28 cellular contexts compared by ENCODE assay signal in genomic region chr4:15244354-15244753, GRCh38.
DNase-seq lines count a peak whose midpoint lies in the region; ATAC-seq and TF ChIP-seq lines count a peak whose summit lies in the region.
"Had no signal": no experiment of that assay in that cellular context is flagged by ENCODE, and none has a peak within 500 bp of the region (broad histone marks: within the 10 kb centered on the region; RNA-seq: fewer than 3 reads in every experiment).

No MANE protein-coding gene starts in this region.

- POLR2A ChIA-PET in PC-3 (lab: Charles Lee; ENCODE audit: unreplicated experiment) = no interaction called here

- ATAC-seq in PC-3 = no peak; the same call in 1 of the 2 replicates
- no peak for ATAC-seq in HG03175 (IDR thresholded peaks at IDR 0.05; ENCODE audit: unreplicated experiment)
- ATAC-seq: activated CD4-positive, CD25-positive, alpha-beta regulatory T cell treated with anti-CD3 and anti-CD28 coated beads, Interleukin-2, amount 50 U/mL, for 24 hours; left cardiac atrium; natural killer cell treated with Interleukin-12 subunit alpha and Interleukin-12 subunit beta and Interleukin-15 and Interleukin-18, amount 100 ng/mL, for 72 hours had no signal

- H3F3A ChIP-seq in PC-3 (ENCODE audit: low read length, unreplicated experiment) = no peaks in the 10 kb centered on the region

- no peaks in the 10 kb centered on the region for H3K4me1 ChIP-seq in PC-3 (ENCODE audit: insufficient read depth, low read length)

- H3K79me2 ChIP-seq in PC-3 (ENCODE audit: low read length) = no peaks in the 10 kb centered on the region

- no peaks in the 10 kb centered on the region for H4K20me1 ChIP-seq in PC-3 (ENCODE audit: low read length)

- no TSS peak for BruUV-seq in PC-3 (replicated peaks; lab: Mats Ljungman, UMichigan)

- intact Hi-C loops in PC-3 (cut with micrococcal nuclease) (no loop called here), dorsolateral prefrontal cortex (cut with DNase I) (no loop called here)

- no peak for TF ChIP-seq CTCF in PC-3 (conservative IDR thresholded peaks at IDR 0.05; ENCODE audit: low read depth, low read length)
- no peak for TF ChIP-seq CTCF in epithelial cell of esophagus (IDR thresholded peaks at IDR 0.05; ENCODE audit: insufficient read depth, low read depth, low read length, missing control alignments)
- no peak for TF ChIP-seq CTCF in dorsolateral prefrontal cortex (IDR thresholded peaks at IDR 0.05 in 54 of 56, conservative IDR thresholded peaks at IDR 0.05 in 2 of 56; ENCODE audit: low read depth in 1 of 56, partially characterized antibody in 56 of 56)

- CTCF ChIA-PET in PC-3 (lab: Charles Lee) = no interaction called here

- H3K9me2 ChIP-seq in PC-3 (replicated peaks; ENCODE audit: low read length) = no peaks in the 10 kb centered on the region

- no peaks in the 10 kb centered on the region for H3K27me3 ChIP-seq in PC-3 (ENCODE audit: low read length)
- no peaks in the 10 kb centered on the region for H3K27me3 ChIP-seq in dorsolateral prefrontal cortex
- H3K27me3 ChIP-seq: ovary, right atrium auricular region, stomach, transverse colon had no signal

- no peak overlapping the region for H2AFZ ChIP-seq in PC-3 (ENCODE audit: low read length)
- H2AFZ ChIP-seq: PC-9 had no signal

- H3K9me3 ChIP-seq in PC-3 (ENCODE audit: low read length) = no peaks in the 10 kb centered on the region
- H3K9me3 ChIP-seq: ovary, right atrium auricular region, stomach, transverse colon had no signal

- H3K36me3 ChIP-seq in PC-3 (ENCODE audit: low read depth, low read length) = no peaks in the 10 kb centered on the region
- H3K36me3 ChIP-seq: ovary, right atrium auricular region, stomach, transverse colon had no signal

- H3K9ac ChIP-seq in PC-3 (ENCODE audit: low read length) = no peak overlapping the region

- DNase-seq in H4 (ENCODE audit: low spot score) (peak; percentile 40), PC-3 (peak; percentile 38), epithelial cell of esophagus (ENCODE audit: low read depth) (peak; percentile 72), myocyte (ENCODE audit: low read depth) (peak; percentile 29), hypothalamus (lab: John Stamatoyannopoulos, UW) (no peak), NK-92 (lab: John Stamatoyannopoulos, UW; ENCODE audit: unreplicated experiment) (no peak), dorsolateral prefrontal cortex (no peak)
- DNase-seq: activated T-cell treated with anti-CD3 and anti-CD28 coated beads, Interleukin-2, amount 50 U/mL, for 1 hour; AML-193; amygdala; cerebellar nuclear complex; DMS79 treated with DMSO at 0.1 percent for 48 hours; effector CD4-positive, alpha-beta T cell; left cardiac atrium; NCI-H1694 treated with DMSO at 0.1 percent for 48 hours; NCI-H2227 treated with DMSO at 0.1 percent for 48 hours; NCI-H82; ovary; SIG-M5; stimulated activated CD4-positive, alpha-beta T cell treated with anti-CD3 and anti-CD28 coated beads, Interleukin-12 subunit alpha, Interleukin-12 subunit beta, amount 100 ng/mL, for 4 hours; stomach; transverse colon had no signal

- H3K4me3 ChIP-seq in PC-3 (ENCODE audit: low read length) (no peak overlapping the region), epithelial cell of esophagus (ENCODE audit: low read length) (no peak overlapping the region), dorsolateral prefrontal cortex (no peak overlapping the region)
- H3K4me3 ChIP-seq: ovary, PC-9, right atrium auricular region, stomach, transverse colon had no signal

- H3K27ac ChIP-seq in PC-3 (ENCODE audit: low read length) = no peak overlapping the region
- H3K27ac ChIP-seq in dorsolateral prefrontal cortex = no peak overlapping the region
- H3K27ac ChIP-seq: HL-60, ovary, PC-9, right atrium auricular region, stomach, transverse colon had no signal

- H3K4me2 ChIP-seq in PC-3 (ENCODE audit: low read length) = no peak overlapping the region
- H3K4me2 ChIP-seq: PC-9 had no signal

Comparison
In these comparisons a context has a peak if more than half of its experiments do, and no peak if none do; other contexts are left out.
1. DNase-seq: peak in H4 (single experiment), PC-3 (single experiment), epithelial cell of esophagus (single experiment) and myocyte (single experiment); none in hypothalamus (0 of 51), NK-92 (single experiment) and dorsolateral prefrontal cortex (0 of 10).